In the genomic region with DNA sequence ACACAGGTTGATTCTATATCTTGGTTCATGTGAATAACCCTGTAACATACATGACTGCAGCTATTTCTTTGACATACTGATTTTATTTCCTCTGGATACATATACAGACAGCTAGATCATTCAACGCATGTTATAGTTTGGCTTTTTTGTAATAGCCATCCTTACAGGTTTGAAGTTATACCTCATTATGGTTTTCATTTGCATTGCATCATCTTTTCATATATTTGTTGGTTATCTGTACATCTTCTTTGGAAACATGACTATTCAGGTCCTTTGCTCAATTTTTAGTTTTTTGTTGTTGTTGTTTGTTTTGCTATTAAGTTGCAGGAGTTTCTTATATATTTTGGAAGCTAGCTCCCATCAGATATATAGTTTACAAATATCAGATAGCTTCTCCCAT, we compare ENCODE assay signal across 1 cellular context.
TF ChIP-seq lines count a peak whose summit lies in the region.

No MANE protein-coding gene starts in this region.

TF ChIP-seq in HepG2, 621 proteins besides CTCF, POLR2A, EP300 and RAD21 (continued from another document):
- TF ChIP-seq, protein P1, sequence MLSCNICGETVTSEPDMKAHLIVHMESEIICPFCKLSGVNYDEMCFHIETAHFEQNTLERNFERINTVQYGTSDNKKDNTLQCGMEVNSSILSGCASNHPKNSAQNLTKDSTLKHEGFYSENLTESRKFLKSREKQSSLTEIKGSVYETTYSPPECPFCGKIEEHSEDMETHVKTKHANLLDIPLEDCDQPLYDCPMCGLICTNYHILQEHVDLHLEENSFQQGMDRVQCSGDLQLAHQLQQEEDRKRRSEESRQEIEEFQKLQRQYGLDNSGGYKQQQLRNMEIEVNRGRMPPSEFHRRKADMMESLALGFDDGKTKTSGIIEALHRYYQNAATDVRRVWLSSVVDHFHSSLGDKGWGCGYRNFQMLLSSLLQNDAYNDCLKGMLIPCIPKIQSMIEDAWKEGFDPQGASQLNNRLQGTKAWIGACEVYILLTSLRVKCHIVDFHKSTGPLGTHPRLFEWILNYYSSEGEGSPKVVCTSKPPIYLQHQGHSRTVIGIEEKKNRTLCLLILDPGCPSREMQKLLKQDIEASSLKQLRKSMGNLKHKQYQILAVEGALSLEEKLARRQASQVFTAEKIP (CRISPR knock-in tag; IDR thresholded peaks at IDR 0.05; ENCODE audit: borderline replicate concordance): no peak
